Comparison of ENCODE assay signal across 10 cellular contexts in genomic region chr6:88972504-88973423, GRCh38.
"Had no signal": no experiment of that assay in that cellular context is flagged by ENCODE, and none has a peak within 500 bp of the region (broad histone marks: within the 10 kb centered on the region; RNA-seq: fewer than 3 reads in every experiment).

No MANE protein-coding gene starts in this region.

- DNase-seq: activated B cell treated with CpG ODN at 0.5 μM for 24 hours; activated CD4-positive, alpha-beta T cell treated with anti-CD3 and anti-CD28 coated beads, Interleukin-2, amount 50 U/mL, for 1 hour; activated naive CD4-positive, alpha-beta T cell treated with anti-CD3 and anti-CD28 coated beads, Interleukin-2, amount 10 ng/mL, durations not matched to agents 7 days and 5 days; caudate nucleus; effector CD8-positive, alpha-beta T cell; lower lobe of right lung; naive B cell; T-helper 17 cell; tibial artery had no signal

- ATAC-seq: lower lobe of right lung; stimulated activated effector memory CD8-positive, alpha-beta T cell treated with anti-CD3 and anti-CD28 coated beads, Interleukin-12 subunit alpha, Interleukin-12 subunit beta, amount 100 ng/mL, for 72 hours; T-helper 17 cell had no signal
